ENCODE assay signal across 27 cellular contexts in the genomic region with DNA sequence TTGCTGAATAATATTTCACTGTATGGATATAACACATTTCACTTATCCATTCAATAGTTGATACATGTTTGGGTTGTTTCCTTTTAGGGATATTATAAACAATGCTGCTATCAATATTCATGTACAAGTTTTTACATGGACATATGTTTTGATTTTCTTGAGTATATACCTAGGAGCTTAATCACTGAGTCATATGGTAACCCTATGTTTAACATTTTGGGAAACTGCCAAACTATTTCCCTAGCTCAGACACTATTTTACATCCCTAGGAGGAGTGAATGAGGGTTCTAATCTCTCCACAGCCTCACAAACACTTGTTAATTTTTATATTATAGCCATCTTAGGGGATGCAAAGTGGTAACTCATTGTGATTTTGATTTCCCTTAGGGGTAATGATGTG.
"Had no signal": no experiment of that assay in that cellular context is flagged by ENCODE, and none has a peak within 500 bp of the region (broad histone marks: within the 10 kb centered on the region; RNA-seq: fewer than 3 reads in every experiment).

No MANE protein-coding gene starts in this region.

- H3K9me2 ChIP-seq: SK-N-SH had no signal

- ATAC-seq: activated T-helper 17 cell treated with anti-CD3 and anti-CD28 coated beads, Interleukin-2, amount 50 U/mL, for 72 hours; Panc1 had no signal

- H3K27me3 ChIP-seq: brain microvascular endothelial cell, SJCRH30 had no signal

- H3K9me3 ChIP-seq: SJCRH30, SK-N-SH had no signal

- H3K27ac ChIP-seq: brain microvascular endothelial cell, SJCRH30, VCaP had no signal

- H3K4me3 ChIP-seq: SJCRH30 had no signal

- H3K36me3 ChIP-seq: brain microvascular endothelial cell, SJCRH30 had no signal

- H3K9ac ChIP-seq: SK-N-SH had no signal

- H3K4me2 ChIP-seq: SK-N-SH had no signal

- DNase-seq: activated CD4-positive, alpha-beta memory T cell treated with anti-CD3 and anti-CD28 coated beads, Interleukin-2, amount 10 ng/mL, durations not matched to agents 7 days and 5 days; activated CD4-positive, alpha-beta T cell treated with anti-CD3 and anti-CD28 coated beads, Interleukin-2, amount 50 U/mL, for 1 hour; activated CD4-positive, CD25-positive, alpha-beta regulatory T cell; activated gamma-delta T cell treated with Interleukin-2 at 50 U/mL for 16 hours; activated naive CD4-positive, alpha-beta T cell treated with anti-CD3 and anti-CD28 coated beads, Interleukin-2, amount 10 ng/mL, durations not matched to agents 7 days and 5 days; activated naive CD8-positive, alpha-beta T cell treated with anti-CD3 and anti-CD28 coated beads for 36 hours; activated T-cell treated with anti-CD3 and anti-CD28 coated beads for 4 hours; activated T-cell treated with anti-CD3 and anti-CD28 coated beads, Interleukin-2, amount 50 U/mL, for 48 hours; brain microvascular endothelial cell; cerebellar nuclear complex; MM.1S; NCI-H1105; NCI-H1436; NCI-H1694 treated with DMSO at 0.1 percent for 48 hours; NCI-H2081; NCI-H2227 treated with DMSO at 0.1 percent for 48 hours; NCI-H446 treated with DMSO at 0.1 percent for 48 hours; NCI-H524 treated with DMSO at 0.1 percent for 48 hours; NCI-H82; Right ventricle myocardium superior; RPMI8226; SJCRH30; SK-N-SH; T-helper 1 cell had no signal
